8 cellular contexts compared by ENCODE assay signal in genomic region chr14:74571901-74572828, GRCh38. TPM values are rescaled to one million over a fixed set of nuclear protein-coding genes. Genes with fewer than 3 reads are reported as not detected.
A peak's percentile ranks its signal among the peaks of the same experiment; 100 is the strongest.
DNase-seq lines count a peak whose midpoint lies in the region; ATAC-seq and TF ChIP-seq lines count a peak whose summit lies in the region.

No MANE protein-coding gene starts in this region.

- H3K36me3 ChIP-seq in adipocyte (ENCODE audit: control insufficient read depth, insufficient read depth, low read length, severe bottlenecking) (no peaks in the 10 kb centered on the region), kidney epithelial cell (ENCODE audit: control insufficient read depth, insufficient read depth, low read length) (no peaks in the 10 kb centered on the region)

- peaks cover 12% of the 10 kb centered on the region for H3K36me3 Mint-ChIP-seq in Calu3 (ENCODE audit: insufficient read depth, unreplicated experiment)

- DNase-seq in Calu3 = peak; percentile 43
- DNase-seq in NCI-H187 (lab: John Stamatoyannopoulos, UW) = peak; percentile 22 to 35
- peak; percentile 97 for DNase-seq in adipocyte (ENCODE audit: low read depth)
- DNase-seq in kidney epithelial cell (ENCODE audit: low read depth) = peak; percentile 99
- peak; percentile 98 for DNase-seq in stromal cell of bone marrow (ENCODE audit: low read depth)
- no peak for DNase-seq in NK-92 treated with Interleukin-12 subunit alpha and Interleukin-12 subunit beta, amount 100 ng/mL, for 24 hours (lab: John Stamatoyannopoulos, UW)
- no peak for DNase-seq in NCI-H1092 treated with DMSO at 0.1 percent for 48 hours (lab: John Stamatoyannopoulos, UW)

- no TSS peak for BruUV-seq in Calu3 (replicated peaks; lab: Mats Ljungman, UMichigan)

- CTCF ChIA-PET in Calu3 (lab: Charles Lee) = interaction anchor here (0.6 to 2.2 kb wide), 9 partner anchors 18 to 1223 kb away, joined by 3 to 13 read pairs (median 3); no protein-coding TSS in a partner anchor

- no peaks in the 10 kb centered on the region for H3K9me3 Mint-ChIP-seq in Calu3 (ENCODE audit: low read depth, unreplicated experiment)

- TF ChIP-seq CTCF in Calu3 (IDR thresholded peaks at IDR 0.05; ENCODE audit: unreplicated experiment) = no peak
- no peak for TF ChIP-seq CTCF in kidney epithelial cell (IDR thresholded peaks at IDR 0.05; ENCODE audit: insufficient read depth, low read length, poor library complexity, severe bottlenecking)

- peak overlapping the region; percentile 31 for H3K27ac Mint-ChIP-seq in Calu3 (ENCODE audit: unreplicated experiment)

- no peaks in the 10 kb centered on the region for H3K9me3 ChIP-seq in adipocyte (ENCODE audit: control insufficient read depth, low read length)

- peaks cover 82% of the 10 kb centered on the region for H3K4me1 ChIP-seq in adipocyte (ENCODE audit: control insufficient read depth, insufficient read depth, low read length)

- H3K4me3 ChIP-seq in adipocyte (ENCODE audit: low read length) (peak overlapping the region; percentile 69), kidney epithelial cell (ENCODE audit: low read depth, low read length) (peak overlapping the region; percentile 24)

- no peaks in the 10 kb centered on the region for H3K27me3 Mint-ChIP-seq in Calu3 (ENCODE audit: unreplicated experiment)

- H3K4me1 Mint-ChIP-seq in Calu3 (ENCODE audit: low read depth, unreplicated experiment) = peaks cover 43% of the 10 kb centered on the region

- no peak for ATAC-seq in HG03139 (IDR thresholded peaks at IDR 0.05; ENCODE audit: unreplicated experiment)

- intact Hi-C loops in Calu3 (cut with micrococcal nuclease; ENCODE audit: unreplicated experiment) = no loop called here

- peak overlapping the region; percentile 84 for H3K9ac ChIP-seq in adipocyte (ENCODE audit: low read length)

- H3K27me3 ChIP-seq in adipocyte (replicated peaks; ENCODE audit: control insufficient read depth, insufficient read depth, low read length) (no peaks in the 10 kb centered on the region), kidney epithelial cell (ENCODE audit: control insufficient read depth, insufficient read depth, low read length) (no peaks in the 10 kb centered on the region)

- peak overlapping the region; percentile 60 for H3K4me3 Mint-ChIP-seq in Calu3 (ENCODE audit: low read depth, unreplicated experiment)

RNA-seq across cellular contexts. Expression of gene LTBP2, which starts 39.9 kb away (rescaled TPM):
- total RNA-seq in Calu3 (2022) (1.3 and 4.3 TPM in 2 replicates), kidney epithelial cell (69.5 and 81.5 TPM in 2 replicates)

Comparison
In these comparisons a context has a peak if more than half of its experiments do, and no peak if none do; other contexts are left out.
1. DNase-seq: peak in Calu3 (single experiment), NCI-H187 (2 of 2), adipocyte (single experiment), kidney epithelial cell (single experiment) and stromal cell of bone marrow (single experiment); none in NK-92 treated with Interleukin-12 subunit alpha and Interleukin-12 subunit beta, amount 100 ng/mL, for 24 hours (single experiment) and NCI-H1092 treated with DMSO at 0.1 percent for 48 hours (single experiment).
2. RNA of gene LTBP2, which starts 39.9 kb away (total RNA-seq): 69.5 to 81.5 TPM in kidney epithelial cell; 1.3 to 4.3 TPM in Calu3; every median in the first group is over 10 times any median in the second.